ENCODE assay signal across 9 cellular contexts in the genomic region with DNA sequence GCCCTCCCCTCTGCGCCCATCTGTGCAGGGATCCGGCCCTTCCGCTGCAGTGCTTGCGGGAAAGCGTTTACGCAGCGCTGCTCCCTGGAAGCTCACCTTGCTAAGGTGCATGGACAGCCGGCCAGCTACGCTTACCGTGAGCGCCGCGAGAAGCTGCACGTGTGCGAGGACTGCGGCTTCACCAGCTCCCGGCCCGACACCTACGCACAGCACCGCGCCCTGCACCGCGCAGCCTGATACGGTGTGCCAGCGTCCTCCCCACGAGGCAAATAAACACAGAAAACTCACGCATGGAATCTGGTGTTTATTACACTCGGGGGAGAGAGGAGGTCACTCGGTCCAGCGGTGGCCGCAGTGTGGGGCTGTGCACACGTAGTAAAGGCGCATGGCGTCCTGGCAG.
DNase-seq lines count a peak whose midpoint lies in the region; ATAC-seq and TF ChIP-seq lines count a peak whose summit lies in the region.
"Had no signal": no experiment of that assay in that cellular context is flagged by ENCODE, and none has a peak within 500 bp of the region (broad histone marks: within the 10 kb centered on the region; RNA-seq: fewer than 3 reads in every experiment).

No MANE protein-coding gene starts in this region.

- no peaks in the 10 kb centered on the region for H3K9me3 ChIP-seq in RWPE2 (ENCODE audit: severe bottlenecking)

- no peak overlapping the region for H3K27ac ChIP-seq in RWPE2 (ENCODE audit: poor library complexity, severe bottlenecking)
- H3K27ac ChIP-seq in rectal smooth muscle tissue (ENCODE audit: low read depth, low read length), result no peak overlapping the region

- no peaks in the 10 kb centered on the region for H3K4me1 ChIP-seq in RWPE2 (ENCODE audit: insufficient read depth, poor library complexity, severe bottlenecking)
- H3K4me1 ChIP-seq in rectal smooth muscle tissue (ENCODE audit: control insufficient read depth, insufficient read depth, low read length), result peaks cover 10% of the 10 kb centered on the region

- ATAC-seq in RWPE2 (ENCODE audit: low read depth) (no peak), HG03442 (IDR thresholded peaks at IDR 0.05; ENCODE audit: unreplicated experiment) (no peak)
- ATAC-seq: activated CD4-positive, CD25-positive, alpha-beta regulatory T cell treated with anti-CD3 and anti-CD28 coated beads, Interleukin-2, amount 50 U/mL, for 24 hours had no signal

- no peak overlapping the region for H3K9ac ChIP-seq in rectal smooth muscle tissue (ENCODE audit: low read length)

- H3K4me3 ChIP-seq in GM12864 (ENCODE audit: low read depth, low read length) (peak overlapping the region; percentile 69), RWPE2 (ENCODE audit: severe bottlenecking) (peak overlapping the region; percentile 63), epithelial cell of esophagus (ENCODE audit: low read length) (peak overlapping the region; percentile 97), rectal smooth muscle tissue (ENCODE audit: low read length) (peak overlapping the region; percentile 96)

- TF ChIP-seq CTCF in GM12864 (IDR thresholded peaks at IDR 0.05; ENCODE audit: low read depth, low read length, missing control alignments) (no peak), RWPE2 (IDR thresholded peaks at IDR 0.05; ENCODE audit: poor library complexity, severe bottlenecking) (no peak), epithelial cell of esophagus (IDR thresholded peaks at IDR 0.05; ENCODE audit: insufficient read depth, low read depth, low read length, missing control alignments) (no peak)

- DNase-seq in GM12864 (ENCODE audit: low read depth) (no peak), RWPE2 (ENCODE audit: low spot score) (no peak), epithelial cell of esophagus (ENCODE audit: low read depth) (no peak), NCI-H524 (lab: John Stamatoyannopoulos, UW) (no peak), NCI-H1930 (lab: John Stamatoyannopoulos, UW) (no peak), KG1 (lab: John Stamatoyannopoulos, UW) (no peak)

- peaks cover 34% of the 10 kb centered on the region for H3K36me3 ChIP-seq in RWPE2 (ENCODE audit: low read depth)
- H3K36me3 ChIP-seq in rectal smooth muscle tissue (ENCODE audit: control insufficient read depth, insufficient read depth, low read length), result peaks cover 3% of the 10 kb centered on the region

- H3K27me3 ChIP-seq in RWPE2 (ENCODE audit: insufficient read depth, poor library complexity, severe bottlenecking) (no peaks in the 10 kb centered on the region), rectal smooth muscle tissue (ENCODE audit: control insufficient read depth, insufficient read depth, low read length) (no peaks in the 10 kb centered on the region)
